13 cellular contexts compared by ENCODE assay signal in genomic region chr10:49135575-49136313, GRCh38. TPM values are rescaled to one million over a fixed set of nuclear protein-coding genes. Genes with fewer than 3 reads are reported as not detected.
DNase-seq lines count a peak whose midpoint lies in the region; ATAC-seq and TF ChIP-seq lines count a peak whose summit lies in the region.
"Had no signal": no experiment of that assay in that cellular context is flagged by ENCODE, and none has a peak within 500 bp of the region (broad histone marks: within the 10 kb centered on the region; RNA-seq: fewer than 3 reads in every experiment).

No MANE protein-coding gene starts in this region.

- no peak overlapping the region for H3K27ac ChIP-seq in CD8-positive, alpha-beta memory T cell (ENCODE audit: low read depth, low read length)
- no peak overlapping the region for H3K27ac ChIP-seq in liver (ENCODE audit: low read depth in 1 of 2, low read length in 2 of 2)

- no peaks in the 10 kb centered on the region for H3K9me3 ChIP-seq in CD8-positive, alpha-beta memory T cell (ENCODE audit: low read length)
- no peaks in the 10 kb centered on the region for H3K9me3 ChIP-seq in liver (ENCODE audit: control insufficient read depth in 4 of 4, low read length in 3 of 4)
- H3K9me3 ChIP-seq: MG63, Peyer's patch had no signal

- H3K4me3 Mint-ChIP-seq in CD8-positive, alpha-beta memory T cell: peak overlapping the region in 4 of 7 donors; percentile 1 to 59 (median 22)
- H3K4me3 Mint-ChIP-seq in activated B cell treated with CpG ODN at 0.5 μM for 24 hours: peak overlapping the region; percentile 63
- H3K4me3 Mint-ChIP-seq: CD4-positive, CD25-positive, alpha-beta regulatory T cell; neural crest cell had no signal

- no peaks in the 10 kb centered on the region for H3K27me3 ChIP-seq in CD8-positive, alpha-beta memory T cell (ENCODE audit: insufficient read depth, low read length, poor library complexity, severe bottlenecking)
- H3K27me3 ChIP-seq in liver (ENCODE audit: control insufficient read depth in 4 of 4, insufficient read depth in 4 of 4, low read length in 3 of 4): peaks cover 0 to 3% (median 0%) of the 10 kb centered on the region in 4 donors
- H3K27me3 ChIP-seq: MG63, Peyer's patch had no signal

- H3K9me3 Mint-ChIP-seq in CD8-positive, alpha-beta memory T cell: peaks cover 0 to 4% (median 0%) of the 10 kb centered on the region in 5 donors
- H3K9me3 Mint-ChIP-seq in activated B cell treated with CpG ODN at 0.5 μM for 24 hours: peaks cover 2% of the 10 kb centered on the region

- H3K4me1 ChIP-seq in CD8-positive, alpha-beta memory T cell (ENCODE audit: insufficient read depth, low read length): no peaks in the 10 kb centered on the region
- H3K4me1 ChIP-seq in liver (ENCODE audit: control insufficient read depth in 4 of 4, insufficient read depth in 4 of 4, low read length in 3 of 4): no peaks in the 10 kb centered on the region

- peaks cover 7 to 16% of the 10 kb centered on the region in 2 donors for H3K27me3 Mint-ChIP-seq in CD8-positive, alpha-beta memory T cell
- peaks cover 2% of the 10 kb centered on the region for H3K27me3 Mint-ChIP-seq in activated B cell treated with CpG ODN at 0.5 μM for 24 hours
- H3K27me3 Mint-ChIP-seq: CD4-positive, CD25-positive, alpha-beta regulatory T cell had no signal

- peak overlapping the region in 4 of 8 donors; percentile 20 to 83 (median 63) for H3K27ac Mint-ChIP-seq in CD8-positive, alpha-beta memory T cell
- peak overlapping the region; percentile 72 for H3K27ac Mint-ChIP-seq in activated B cell treated with CpG ODN at 0.5 μM for 24 hours
- H3K27ac Mint-ChIP-seq: CD4-positive, CD25-positive, alpha-beta regulatory T cell had no signal

- CTCF ChIA-PET in CD8-positive, alpha-beta memory T cell (lab: Charles Lee): no interaction called here
- CTCF ChIA-PET in activated B cell treated with CpG ODN at 0.5 μM for 24 hours (lab: Charles Lee): no interaction called here

- H3K4me1 Mint-ChIP-seq in CD8-positive, alpha-beta memory T cell: peaks cover 0 to 12% (median 11%) of the 10 kb centered on the region in 3 donors
- H3K4me1 Mint-ChIP-seq in activated B cell treated with CpG ODN at 0.5 μM for 24 hours: peaks cover 24% of the 10 kb centered on the region

- intact Hi-C loops in activated B cell treated with CpG ODN at 0.5 μM for 24 hours (cut with micrococcal nuclease): no loop called here

- H3K9ac ChIP-seq in liver (ENCODE audit: low read depth in 1 of 2, low read length in 2 of 2): no peak overlapping the region

- peak; percentile 58 for ATAC-seq in GM21381 (IDR thresholded peaks at IDR 0.05; ENCODE audit: unreplicated experiment)
- ATAC-seq in activated B cell treated with CpG ODN at 0.5 μM for 24 hours (ENCODE audit: low read depth): peak; percentile 82
- ATAC-seq in HG03565 (IDR thresholded peaks at IDR 0.05; ENCODE audit: unreplicated experiment): no peak

- no peak overlapping the region for H3K4me3 ChIP-seq in CD8-positive, alpha-beta memory T cell (ENCODE audit: low read length)
- no peak overlapping the region for H3K4me3 ChIP-seq in liver (ENCODE audit: low read depth in 1 of 3, low read length in 3 of 3)
- H3K4me3 ChIP-seq: MG63 had no signal

- no peaks in the 10 kb centered on the region for H3K36me3 ChIP-seq in CD8-positive, alpha-beta memory T cell (ENCODE audit: insufficient read depth, low read length)
- H3K36me3 ChIP-seq in liver (ENCODE audit: control insufficient read depth in 4 of 4, insufficient read depth in 3 of 4, low read depth in 1 of 4, low read length in 3 of 4): no peaks in the 10 kb centered on the region
- H3K36me3 ChIP-seq: MG63, Peyer's patch had no signal

- H3K36me3 Mint-ChIP-seq in CD8-positive, alpha-beta memory T cell: no peaks in the 10 kb centered on the region
- no peaks in the 10 kb centered on the region for H3K36me3 Mint-ChIP-seq in activated B cell treated with CpG ODN at 0.5 μM for 24 hours (ENCODE audit: low read depth)
- H3K36me3 Mint-ChIP-seq: CD4-positive, CD25-positive, alpha-beta regulatory T cell had no signal

- no peak for DNase-seq in CD8-positive, alpha-beta memory T cell
- DNase-seq in activated B cell treated with CpG ODN at 0.5 μM for 24 hours: no peak
- no peak for DNase-seq in hepatic stellate cell (ENCODE audit: low spot score)
- DNase-seq in inferior parietal cortex (ENCODE audit: extremely low spot score): no peak
- no peak for DNase-seq in NCI-H526 treated with DMSO at 0.1 percent for 48 hours (lab: John Stamatoyannopoulos, UW)
- DNase-seq: activated CD4-positive, alpha-beta T cell treated with anti-CD3 and anti-CD28 coated beads for 48 hours; CD4-positive, CD25-positive, alpha-beta regulatory T cell; MG63 had no signal

- TF ChIP-seq CTCF in activated B cell treated with CpG ODN at 0.5 μM for 24 hours (IDR thresholded peaks at IDR 0.05) (no peak), liver (IDR thresholded peaks at IDR 0.05; ENCODE audit: low read depth, low read length, missing input control) (no peak)

- WGBS in liver: 70% methylated on average over 9 of the region's 9 CpGs

- TF ChIP-seq RAD21 in liver (IDR thresholded peaks at IDR 0.05): peak; percentile 11 to 15

- POLR2A ChIA-PET in CD8-positive, alpha-beta memory T cell (lab: Charles Lee): no interaction called here
- POLR2A ChIA-PET in activated B cell treated with CpG ODN at 0.5 μM for 24 hours (lab: Charles Lee): no interaction called here

TF ChIP-seq in liver, 16 proteins besides CTCF, POLR2A, EP300 and RAD21:
- peak; percentile 9 to 24 for TF ChIP-seq JUND (IDR thresholded peaks at IDR 0.05)
- TF ChIP-seq, protein P1, sequence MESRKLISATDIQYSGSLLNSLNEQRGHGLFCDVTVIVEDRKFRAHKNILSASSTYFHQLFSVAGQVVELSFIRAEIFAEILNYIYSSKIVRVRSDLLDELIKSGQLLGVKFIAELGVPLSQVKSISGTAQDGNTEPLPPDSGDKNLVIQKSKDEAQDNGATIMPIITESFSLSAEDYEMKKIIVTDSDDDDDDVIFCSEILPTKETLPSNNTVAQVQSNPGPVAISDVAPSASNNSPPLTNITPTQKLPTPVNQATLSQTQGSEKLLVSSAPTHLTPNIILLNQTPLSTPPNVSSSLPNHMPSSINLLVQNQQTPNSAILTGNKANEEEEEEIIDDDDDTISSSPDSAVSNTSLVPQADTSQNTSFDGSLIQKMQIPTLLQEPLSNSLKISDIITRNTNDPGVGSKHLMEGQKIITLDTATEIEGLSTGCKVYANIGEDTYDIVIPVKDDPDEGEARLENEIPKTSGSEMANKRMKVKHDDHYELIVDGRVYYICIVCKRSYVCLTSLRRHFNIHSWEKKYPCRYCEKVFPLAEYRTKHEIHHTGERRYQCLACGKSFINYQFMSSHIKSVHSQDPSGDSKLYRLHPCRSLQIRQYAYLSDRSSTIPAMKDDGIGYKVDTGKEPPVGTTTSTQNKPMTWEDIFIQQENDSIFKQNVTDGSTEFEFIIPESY (IDR thresholded peaks at IDR 0.05): no peak
- TF ChIP-seq NR2F2 (IDR thresholded peaks at IDR 0.05): no peak
- TF ChIP-seq, protein P2, sequence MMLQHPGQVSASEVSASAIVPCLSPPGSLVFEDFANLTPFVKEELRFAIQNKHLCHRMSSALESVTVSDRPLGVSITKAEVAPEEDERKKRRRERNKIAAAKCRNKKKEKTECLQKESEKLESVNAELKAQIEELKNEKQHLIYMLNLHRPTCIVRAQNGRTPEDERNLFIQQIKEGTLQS (IDR thresholded peaks at IDR 0.05): no peak
- no peak for TF ChIP-seq REST (IDR thresholded peaks at IDR 0.05)

RNA-seq across cellular contexts. Expression of gene FAM170B, which starts 1.9 kb away (rescaled TPM):
- not detected for total RNA-seq in CD8-positive, alpha-beta memory T cell
- not detected for polyA plus RNA-seq in CD8-positive, alpha-beta memory T cell
- total RNA-seq in activated B cell treated with CpG ODN at 0.5 μM for 24 hours (not detected in 2 replicates), liver (not detected)
- not detected for polyA plus RNA-seq in liver
- total RNA-seq: CD4-positive, CD25-positive, alpha-beta regulatory T cell; neural crest cell; Peyer's patch had no signal
- polyA plus RNA-seq: CD4-positive, CD25-positive, alpha-beta regulatory T cell had no signal

RNA-seq across cellular contexts. Expression of gene VSTM4, which starts 20.4 kb away (rescaled TPM):
- total RNA-seq in CD8-positive, alpha-beta memory T cell: under 1 TPM; 0.07 to 0.09 TPM
- polyA plus RNA-seq in CD8-positive, alpha-beta memory T cell: not detected
- total RNA-seq in activated B cell treated with CpG ODN at 0.5 μM for 24 hours: not detected in 2 replicates
- total RNA-seq in liver: 1 to 10 TPM; 1.0 to 3.0 TPM
- polyA plus RNA-seq in liver: 1 to 10 TPM; 1.1 to 3.1 TPM
- total RNA-seq: CD4-positive, CD25-positive, alpha-beta regulatory T cell had no signal

RNA-seq across cellular contexts. Expression of gene TMEM273, which starts 52.4 kb away (rescaled TPM):
- 10 to 100 TPM; 58.0 to 60.2 TPM for total RNA-seq in CD8-positive, alpha-beta memory T cell
- 51.7 TPM for polyA plus RNA-seq in CD8-positive, alpha-beta memory T cell
- total RNA-seq in activated B cell treated with CpG ODN at 0.5 μM for 24 hours: 6.7 and 8.5 TPM in 2 replicates
- total RNA-seq in liver: 1 to 10 TPM; 3.3 to 9.5 TPM
- polyA plus RNA-seq in liver: 1 to 10 TPM; 2.5 to 5.7 TPM
